In the genomic region with DNA sequence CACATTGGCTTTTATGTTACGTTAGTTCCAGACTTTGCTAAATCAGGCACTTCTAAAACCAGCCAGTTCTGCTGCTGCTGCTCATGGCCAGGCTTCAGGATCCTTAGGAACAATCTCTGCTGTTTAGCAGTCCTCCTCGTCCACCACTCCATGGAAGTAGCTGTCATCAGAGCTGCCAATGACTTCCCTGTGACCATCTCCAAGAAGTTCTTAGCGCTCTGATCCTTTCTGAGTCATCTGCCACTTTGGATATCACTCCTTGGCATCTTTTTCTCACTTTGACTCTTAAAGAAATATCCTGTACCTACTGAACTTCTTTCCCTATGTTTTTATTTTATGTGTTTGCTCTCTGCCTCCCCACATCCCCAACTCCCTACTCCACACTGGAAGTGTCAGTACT, we compare ENCODE assay signal across 18 cellular contexts. TPM values are rescaled to one million over a fixed set of nuclear protein-coding genes. Genes with fewer than 3 reads are reported as not detected.
A peak's percentile ranks its signal among the peaks of the same experiment; 100 is the strongest.
DNase-seq lines count a peak whose midpoint lies in the region; ATAC-seq and TF ChIP-seq lines count a peak whose summit lies in the region.
"Had no signal": no experiment of that assay in that cellular context is flagged by ENCODE, and none has a peak within 500 bp of the region (broad histone marks: within the 10 kb centered on the region; RNA-seq: fewer than 3 reads in every experiment).

No MANE protein-coding gene starts in this region.

- peaks cover 16 to 34% of the 10 kb centered on the region in 2 donors for H3K4me1 ChIP-seq in gastrocnemius medialis

- H3K27me3 ChIP-seq in gastrocnemius medialis: no peaks in the 10 kb centered on the region
- H3K27me3 ChIP-seq: cardiac muscle cell, gastroesophageal sphincter had no signal

- H3K4me3 ChIP-seq in fibroblast of the aortic adventitia (ENCODE audit: low read depth, low read length): no peak overlapping the region
- no peak overlapping the region for H3K4me3 ChIP-seq in gastrocnemius medialis
- H3K4me3 ChIP-seq: cardiac muscle cell, gastroesophageal sphincter had no signal

- in situ Hi-C loops in gastrocnemius medialis (cut with MboI; ENCODE audit: low sequenced_read_pairs in 4 of 4): loop anchor here in 3 of 4 donors (10.0 to 25.0 kb wide), 2 partner anchors 90 to 263 kb away; no protein-coding TSS in a partner anchor

- intact Hi-C loops in gastrocnemius medialis (cut with DNase I; ENCODE audit: low total_unique reads): loop anchor here (5.0 kb wide), 1 partner anchor 148 kb away; no protein-coding TSS in a partner anchor

- DNase-seq in ELR (ENCODE audit: low read depth) (peak; percentile 35), RPMI7951 (ENCODE audit: low read depth) (peak; percentile 62), fibroblast of the aortic adventitia (ENCODE audit: low read depth) (peak; percentile 33), gastrocnemius medialis (peak; percentile 66 to 67), kidney tubule cell (ENCODE audit: low spot score) (no peak)
- DNase-seq in activated naive CD4-positive, alpha-beta T cell treated with anti-CD3 and anti-CD28 coated beads, Interleukin-2, amount 50 U/mL, for 16 hours: no peak
- DNase-seq: activated CD4-positive, alpha-beta T cell treated with anti-CD3 and anti-CD28 coated beads, Interleukin-2, amount 10 ng/mL, durations not matched to agents 7 days and 5 days; activated T-cell treated with anti-CD3 and anti-CD28 coated beads, Interleukin-2, amount 50 U/mL, for 1 hour; HCEC 1CT; naive thymus-derived CD8-positive, alpha-beta T cell; NCI-H187; stimulated activated CD4-positive, alpha-beta T cell treated with anti-CD3 and anti-CD28 coated beads, Interleukin-2, amount 100 ng/mL, for 24 hours; substantia nigra had no signal

- peak overlapping the region; percentile 69 to 80 (median 76) for H3K27ac ChIP-seq in gastrocnemius medialis

- peak; percentile 94 to 97 for ATAC-seq in gastrocnemius medialis
- no peak for ATAC-seq in HG03469 (IDR thresholded peaks at IDR 0.05; ENCODE audit: unreplicated experiment)
- ATAC-seq in GM21737 (IDR thresholded peaks at IDR 0.05; ENCODE audit: unreplicated experiment): no peak
- ATAC-seq: activated naive CD4-positive, alpha-beta T cell treated with anti-CD3 and anti-CD28 coated beads, Interleukin-2, amount 50 U/mL, for 72 hours; gastroesophageal sphincter; naive thymus-derived CD8-positive, alpha-beta T cell had no signal

- TF ChIP-seq CTCF in fibroblast of the aortic adventitia (IDR thresholded peaks at IDR 0.05; ENCODE audit: insufficient read depth, low read length) (no peak), gastrocnemius medialis (IDR thresholded peaks at IDR 0.05 in 4 of 5, conservative IDR thresholded peaks at IDR 0.05 in 1 of 5) (no peak)

- no peaks in the 10 kb centered on the region for H3K36me3 ChIP-seq in gastrocnemius medialis
- H3K36me3 ChIP-seq: cardiac muscle cell, gastroesophageal sphincter had no signal

- TF ChIP-seq POLR2A in gastrocnemius medialis (IDR thresholded peaks at IDR 0.05): no peak

- H3K9me3 ChIP-seq in gastrocnemius medialis: no peaks in the 10 kb centered on the region
- H3K9me3 ChIP-seq: gastroesophageal sphincter had no signal

RNA-seq across cellular contexts. Expression of a gene that starts 14.7 kb away (rescaled TPM):
- 41.6 and 47.7 TPM in 2 replicates for total RNA-seq in RPMI7951 (2014; rRNA removed; shearing (Covaris generic))
- total RNA-seq in fibroblast of the aortic adventitia (ENCODE audit: low replicate concordance) (62.9 and 79.4 TPM in 2 replicates), gastrocnemius medialis (10 to 100 TPM; 32.2 to 92.0 (median 52.2) TPM)

Comparison
In these comparisons a context has a peak if more than half of its experiments do, and no peak if none do; other contexts are left out.
1. DNase-seq: peak in ELR (single experiment), RPMI7951 (single experiment), fibroblast of the aortic adventitia (single experiment) and gastrocnemius medialis (2 of 2); none in kidney tubule cell (single experiment) and activated naive CD4-positive, alpha-beta T cell treated with anti-CD3 and anti-CD28 coated beads, Interleukin-2, amount 50 U/mL, for 16 hours (single experiment).
2. ATAC-seq: peak in gastrocnemius medialis (2 of 2); none in HG03469 (single experiment) and GM21737 (single experiment).